Comparison of ENCODE assay signal across 8 cellular contexts in genomic region chr4:157220026-157220881, GRCh38. TPM values are rescaled to one million over a fixed set of nuclear protein-coding genes. Genes with fewer than 3 reads are reported as not detected.
A peak's percentile ranks its signal among the peaks of the same experiment; 100 is the strongest.
DNase-seq lines count a peak whose midpoint lies in the region; ATAC-seq, FAIRE-seq and TF ChIP-seq lines count a peak whose summit lies in the region.

Gene GRIA2, plus strand, starts transcription at chr4:157220728. Its CDS starts 315 bp downstream, at chr4:157221043.

- peak; percentile 29 for DNase-seq in DMS114 treated with DMSO at 0.1 percent for 48 hours (lab: John Stamatoyannopoulos, UW; ENCODE audit: unreplicated experiment)
- DNase-seq in SJSA1 (ENCODE audit: low read depth in 1 of 2, low spot score in 2 of 2): peak; percentile 28 to 53
- no peak for DNase-seq in epithelial cell of proximal tubule (ENCODE audit: low read depth)
- peak; percentile 65 for DNase-seq in middle frontal gyrus (ENCODE audit: extremely low spot score, low spot score)
- DNase-seq in GM12892 (ENCODE audit: insufficient read length): no peak
- no peak for DNase-seq in RCC 7860 (ENCODE audit: low spot score)

- TF ChIP-seq POLR2A in GM12892 (IDR thresholded peaks at IDR 0.05; ENCODE audit: low read depth, low read length): no peak

- H3K4me3 ChIP-seq in SJSA1 (peak within 1 kb of the TSS; percentile 19; the same call in 1 of the 2 replicates), epithelial cell of proximal tubule (ENCODE audit: low read depth, low read length) (peak within 1 kb of the TSS; percentile 31)

- H3K9me3 ChIP-seq in SJSA1 (replicated peaks): peaks cover 5% of the 10 kb centered on the region

- no peaks in the 10 kb centered on the region for H3K36me3 ChIP-seq in SJSA1

- FAIRE-seq in GM12892 (lab: Jason Lieb, UNC): no peak
- no peak for FAIRE-seq in RCC 7860 (lab: Jason Lieb, UNC)

- ATAC-seq in HG03432 (IDR thresholded peaks at IDR 0.05; ENCODE audit: unreplicated experiment): peak; percentile 68
- ATAC-seq in HG03280 (IDR thresholded peaks at IDR 0.05; ENCODE audit: unreplicated experiment): no peak

- peaks cover 6% of the 10 kb centered on the region for H3K4me1 ChIP-seq in SJSA1 (replicated peaks)

- TF ChIP-seq CTCF in epithelial cell of proximal tubule (conservative IDR thresholded peaks at IDR 0.05; ENCODE audit: low read depth, low read length): no peak

- no peak within 1 kb of the TSS for H3K27ac ChIP-seq in SJSA1

- H3K27me3 ChIP-seq in SJSA1 (replicated peaks): peaks cover 51% of the 10 kb centered on the region

RNA-seq across cellular contexts. Expression of gene GRIA2, which starts in this region (rescaled TPM):
- not detected in 2 replicates for total RNA-seq in SJSA1 (2014; rRNA removed; shearing (Covaris generic))
- not detected in 2 replicates for total RNA-seq in epithelial cell of proximal tubule
- not detected for polyA plus RNA-seq in GM12892 (2012; ENCODE audit: missing spikeins)

Comparison
In these comparisons a context has a peak if more than half of its experiments do, and no peak if none do; other contexts are left out.
1. Peak in DNase-seq and H3K4me3 ChIP-seq in SJSA1; RNA of the gene not detected or under 1 TPM.
2. DNase-seq: peak in DMS114 treated with DMSO at 0.1 percent for 48 hours (single experiment) and middle frontal gyrus (single experiment); none in epithelial cell of proximal tubule (single experiment), GM12892 (single experiment) and RCC 7860 (single experiment).